Comparison of ENCODE assay signal across 27 cellular contexts in genomic region chr9:21491742-21492141, GRCh38. TPM values are rescaled to one million over a fixed set of nuclear protein-coding genes. Genes with fewer than 3 reads are reported as not detected.
DNase-seq lines count a peak whose midpoint lies in the region; ATAC-seq, FAIRE-seq and TF ChIP-seq lines count a peak whose summit lies in the region.
"Had no signal": no experiment of that assay in that cellular context is flagged by ENCODE, and none has a peak within 500 bp of the region (broad histone marks: within the 10 kb centered on the region; RNA-seq: fewer than 3 reads in every experiment).

No MANE protein-coding gene starts in this region.

- H3K4me2 ChIP-seq in Loucy (ENCODE audit: low read depth, low read length, poor library complexity, severe bottlenecking) (no peak overlapping the region), endothelial cell of umbilical vein (ENCODE audit: insufficient read depth, low read length) (no peak overlapping the region)
- H3K4me2 ChIP-seq: BLaER1 had no signal

- BruUV-seq in endothelial cell of umbilical vein (replicated peaks; lab: Mats Ljungman, UMichigan): no TSS peak

- H3K79me2 ChIP-seq in Loucy (ENCODE audit: insufficient read depth, low read length): no peaks in the 10 kb centered on the region
- H3K79me2 ChIP-seq in endothelial cell of umbilical vein (ENCODE audit: control insufficient read depth, insufficient read depth, low read length): peaks cover 5% of the 10 kb centered on the region

- no peaks in the 10 kb centered on the region for H3K9me3 Mint-ChIP-seq in osteocyte (ENCODE audit: unreplicated experiment)
- H3K9me3 Mint-ChIP-seq: stimulated activated naive CD8-positive, alpha-beta T cell treated with anti-CD3 and anti-CD28 coated beads, Interleukin-15, amount 100 ng/mL, for 72 hours; WTC11 had no signal

- H3K27ac ChIP-seq in endothelial cell of umbilical vein (ENCODE audit: insufficient read depth, low read depth, low read length): no peak overlapping the region
- H3K27ac ChIP-seq in esophagus squamous epithelium: no peak overlapping the region
- H3K27ac ChIP-seq in gastroesophageal sphincter: no peak overlapping the region
- H3K27ac ChIP-seq: adrenal gland, BLaER1, heart right ventricle, left ventricle myocardium inferior, tibial nerve had no signal

- intact Hi-C loops in endothelial cell of umbilical vein (cut with micrococcal nuclease): loop anchor here (1.0 to 5.0 kb wide), 2 partner anchors 66 to 298 kb away; no protein-coding TSS in a partner anchor
- intact Hi-C loops in esophagus squamous epithelium (cut with DNase I): no loop called here

- H3K9ac ChIP-seq in Loucy (ENCODE audit: low read depth, low read length, poor library complexity, severe bottlenecking) (no peak overlapping the region), endothelial cell of umbilical vein (replicated peaks; ENCODE audit: extremely low read depth, insufficient read depth, low read length) (no peak overlapping the region)
- H3K9ac ChIP-seq: BLaER1 had no signal

- no peaks in the 10 kb centered on the region for H3F3A ChIP-seq in Loucy (ENCODE audit: low read depth)

- TF ChIP-seq CTCF in Loucy (conservative IDR thresholded peaks at IDR 0.05; ENCODE audit: low read length): peak; percentile 37
- no peak for TF ChIP-seq CTCF in endothelial cell of umbilical vein (IDR thresholded peaks at IDR 0.05; ENCODE audit: extremely low read depth in 1 of 2, insufficient read depth in 1 of 2, low read depth in 1 of 2, low read length in 2 of 2)
- TF ChIP-seq CTCF in osteocyte (IDR thresholded peaks at IDR 0.05): peak; percentile 58
- peak in 1 of 6 experiments; percentile 25 for TF ChIP-seq CTCF in esophagus squamous epithelium (IDR thresholded peaks at IDR 0.05)
- no peak for TF ChIP-seq CTCF in gastroesophageal sphincter (IDR thresholded peaks at IDR 0.05)

- DNase-seq in GM03348 (ENCODE audit: low spot score) (peak; percentile 22), endothelial cell of umbilical vein (ENCODE audit: low read depth, low spot score) (peak; percentile 21), osteocyte (ENCODE audit: extremely low spot score, unreplicated experiment) (no peak), esophagus squamous epithelium (lab: John Stamatoyannopoulos, UW) (no peak)
- DNase-seq in stimulated activated CD4-positive, alpha-beta T cell treated with anti-CD3 and anti-CD28 coated beads, Interleukin-15, amount 100 ng/mL, for 24 hours: no peak
- DNase-seq: activated CD4-positive, alpha-beta T cell treated with anti-CD3 and anti-CD28 coated beads, Interleukin-2, amount 50 U/mL, for 48 hours; activated gamma-delta T cell treated with Interleukin-2 at 50 U/mL for 16 hours; adrenal gland; heart right ventricle; left ventricle myocardium inferior; mucosa of descending colon; NCI-H1694 treated with DMSO at 0.1 percent for 48 hours; NCI-H226; NCI-H82; small intestine; stimulated activated CD4-positive, alpha-beta T cell treated with anti-CD3 and anti-CD28 coated beads, Interleukin-4, amount 100 ng/mL, for 1 hour; stimulated activated naive CD8-positive, alpha-beta T cell treated with anti-CD3 and anti-CD28 coated beads, Interleukin-15, amount 100 ng/mL, for 72 hours had no signal

- no peaks in the 10 kb centered on the region for H3K36me3 Mint-ChIP-seq in osteocyte (ENCODE audit: unreplicated experiment)
- H3K36me3 Mint-ChIP-seq: WTC11 had no signal

- H2AFZ ChIP-seq in Loucy (ENCODE audit: low read length) (no peak overlapping the region), endothelial cell of umbilical vein (ENCODE audit: low read depth, low read length) (no peak overlapping the region)

- peak; percentile 64 for FAIRE-seq in endothelial cell of umbilical vein (lab: Jason Lieb, UNC)
- FAIRE-seq: bronchial epithelial cell, small intestine had no signal

- H3K4me1 ChIP-seq in Loucy (ENCODE audit: insufficient read depth, low read length, poor library complexity, severe bottlenecking) (no peaks in the 10 kb centered on the region), endothelial cell of umbilical vein (ENCODE audit: control insufficient read depth, extremely low read depth, insufficient read depth, low read length) (no peaks in the 10 kb centered on the region), esophagus squamous epithelium (no peaks in the 10 kb centered on the region), gastroesophageal sphincter (no peaks in the 10 kb centered on the region)
- H3K4me1 ChIP-seq: adrenal gland, BLaER1, heart right ventricle, left ventricle myocardium inferior, tibial nerve had no signal

- dilution Hi-C loops in endothelial cell of umbilical vein (cut with MboI; ENCODE audit: extremely low pct_ligation_motif_present, low sequenced_read_pairs): no loop called here

- no peak for ATAC-seq in gastroesophageal sphincter
- ATAC-seq: heart right ventricle; mucosa of descending colon; stimulated activated naive CD8-positive, alpha-beta T cell treated with anti-CD3 and anti-CD28 coated beads, Interleukin-15, amount 100 ng/mL, for 72 hours; WTC11 had no signal

- H3K27ac Mint-ChIP-seq in osteocyte (ENCODE audit: unreplicated experiment): no peak overlapping the region
- H3K27ac Mint-ChIP-seq: stimulated activated naive CD8-positive, alpha-beta T cell treated with anti-CD3 and anti-CD28 coated beads, Interleukin-15, amount 100 ng/mL, for 72 hours; WTC11 had no signal

- no peaks in the 10 kb centered on the region for H3K9me1 ChIP-seq in endothelial cell of umbilical vein (replicated peaks; ENCODE audit: control insufficient read depth, extremely low read depth, insufficient read depth, low read length)

- WGBS in esophagus squamous epithelium, 2 donors: 25 to 35% methylated on average over 1 of the region's 1 CpG
- 42 to 100% methylated on average over 1 of the region's 1 CpG for whole genome bisulfite sequencing in gastroesophageal sphincter (ENCODE audit: low coverage in 1 of 2), 2 donors

- POLR2A ChIA-PET in endothelial cell of umbilical vein (lab: Charles Lee): no interaction called here

- no peaks in the 10 kb centered on the region for H3K9me2 ChIP-seq in Loucy (replicated peaks; ENCODE audit: low read depth, low read length)

- no peaks in the 10 kb centered on the region for H4K20me1 ChIP-seq in Loucy (ENCODE audit: insufficient read depth, low read length, poor library complexity, severe bottlenecking)
- H4K20me1 ChIP-seq in endothelial cell of umbilical vein (replicated peaks; ENCODE audit: control insufficient read depth, extremely low read depth, insufficient read depth, low read length): no peaks in the 10 kb centered on the region
- H4K20me1 ChIP-seq: BLaER1 had no signal

- H3K4me3 ChIP-seq in Loucy (ENCODE audit: low read length, poor library complexity, severe bottlenecking): no peak overlapping the region
- no peak overlapping the region for H3K4me3 ChIP-seq in endothelial cell of umbilical vein (replicated peaks in 1 of 3; ENCODE audit: insufficient read depth in 1 of 3, low read depth in 1 of 3, low read length in 3 of 3)
- no peak overlapping the region for H3K4me3 ChIP-seq in esophagus squamous epithelium
- H3K4me3 ChIP-seq in gastroesophageal sphincter: no peak overlapping the region
- H3K4me3 ChIP-seq: adrenal gland, BLaER1, heart right ventricle, left ventricle myocardium inferior, mucosa of descending colon, tibial nerve had no signal

- CTCF ChIA-PET in endothelial cell of umbilical vein (lab: Charles Lee): interaction anchor here (1.0 to 1.8 kb wide), 4 partner anchors 26 to 299 kb away, joined by 4 to 5 read pairs (median 5); no protein-coding TSS in a partner anchor

- H3K4me1 Mint-ChIP-seq in osteocyte (ENCODE audit: unreplicated experiment): no peaks in the 10 kb centered on the region
- H3K4me1 Mint-ChIP-seq: stimulated activated naive CD8-positive, alpha-beta T cell treated with anti-CD3 and anti-CD28 coated beads, Interleukin-15, amount 100 ng/mL, for 72 hours had no signal

- H3K4me3 Mint-ChIP-seq in osteocyte (ENCODE audit: unreplicated experiment): no peak overlapping the region
- H3K4me3 Mint-ChIP-seq: stimulated activated naive CD8-positive, alpha-beta T cell treated with anti-CD3 and anti-CD28 coated beads, Interleukin-15, amount 100 ng/mL, for 72 hours; WTC11 had no signal

- no peaks in the 10 kb centered on the region for H3K27me3 ChIP-seq in Loucy (ENCODE audit: insufficient read depth, low read length, poor library complexity, severe bottlenecking)
- H3K27me3 ChIP-seq in endothelial cell of umbilical vein (ENCODE audit: control insufficient read depth in 2 of 2, insufficient read depth in 2 of 2, low read length in 2 of 2): no peaks in the 10 kb centered on the region
- H3K27me3 ChIP-seq in esophagus squamous epithelium: no peaks in the 10 kb centered on the region
- peaks cover 3% of the 10 kb centered on the region for H3K27me3 ChIP-seq in gastroesophageal sphincter
- H3K27me3 ChIP-seq: adrenal gland, BLaER1, tibial nerve had no signal

- H3K36me3 ChIP-seq in Loucy (ENCODE audit: insufficient read depth, low read length): no peaks in the 10 kb centered on the region
- no peaks in the 10 kb centered on the region for H3K36me3 ChIP-seq in endothelial cell of umbilical vein (ENCODE audit: control insufficient read depth in 2 of 2, extremely low read depth in 1 of 2, insufficient read depth in 2 of 2, low read length in 2 of 2)
- no peaks in the 10 kb centered on the region for H3K36me3 ChIP-seq in esophagus squamous epithelium
- no peaks in the 10 kb centered on the region for H3K36me3 ChIP-seq in gastroesophageal sphincter
- H3K36me3 ChIP-seq: adrenal gland, BLaER1, heart right ventricle, left ventricle myocardium inferior, tibial nerve had no signal

- H3K9me3 ChIP-seq in Loucy (ENCODE audit: insufficient read depth, low read depth, low read length) (no peaks in the 10 kb centered on the region), endothelial cell of umbilical vein (replicated peaks; ENCODE audit: control insufficient read depth, insufficient read depth, low read length) (no peaks in the 10 kb centered on the region), esophagus squamous epithelium (no peaks in the 10 kb centered on the region), gastroesophageal sphincter (no peaks in the 10 kb centered on the region)
- H3K9me3 ChIP-seq: adrenal gland, BLaER1, heart right ventricle, left ventricle myocardium inferior, mucosa of descending colon, tibial nerve had no signal

- TF ChIP-seq EP300 in gastroesophageal sphincter (IDR thresholded peaks at IDR 0.05): no peak

- peaks cover 5% of the 10 kb centered on the region for H3K27me3 Mint-ChIP-seq in osteocyte (ENCODE audit: unreplicated experiment)
- H3K27me3 Mint-ChIP-seq: stimulated activated naive CD8-positive, alpha-beta T cell treated with anti-CD3 and anti-CD28 coated beads, Interleukin-15, amount 100 ng/mL, for 72 hours had no signal

- TF ChIP-seq POLR2A in endothelial cell of umbilical vein (IDR thresholded peaks at IDR 0.05; ENCODE audit: low read depth, low read length): no peak
- no peak for TF ChIP-seq POLR2A in esophagus squamous epithelium (IDR thresholded peaks at IDR 0.05)
- no peak for TF ChIP-seq POLR2A in gastroesophageal sphincter (IDR thresholded peaks at IDR 0.05)

RNA-seq across cellular contexts. Expression of gene IFNE, which starts 9.6 kb away (rescaled TPM):
- total RNA-seq in endothelial cell of umbilical vein (1.4 and 1.8 TPM in 2 replicates), osteocyte (not detected in 2 replicates), esophagus squamous epithelium (1 to 10 TPM in 2 of 4 donors, under 1 TPM in 1, not detected in 1; 0.91 to 3.4 (median 2.4) TPM), gastroesophageal sphincter (not detected)
- polyA plus RNA-seq in endothelial cell of umbilical vein: 0.11 and 0.22 TPM in 2 replicates
- 0.08 and 0.11 TPM in 2 replicates for polyA plus RNA-seq in endothelial cell of umbilical vein (2011; cell fraction: cytosol; rRNA removed)
- polyA plus RNA-seq in endothelial cell of umbilical vein (2011; cell fraction: nucleus; rRNA removed): 3.6 and 4.7 TPM in 2 replicates
- polyA plus RNA-seq in endothelial cell of umbilical vein (2012): 0.91 and 1.5 TPM in 2 replicates
- polyA minus RNA-seq in endothelial cell of umbilical vein: 0.57 and 0.90 TPM in 2 replicates
- not detected for polyA minus RNA-seq in endothelial cell of umbilical vein (2011; cell fraction: cytosol; rRNA and poly(A)+ RNA removed)
- polyA minus RNA-seq in endothelial cell of umbilical vein (2011; cell fraction: nucleus; rRNA and poly(A)+ RNA removed): 1.3 and 3.9 TPM in 2 replicates
- total RNA-seq: adrenal gland; dermis microvascular lymphatic vessel endothelial cell; heart right ventricle; left ventricle myocardium inferior; mucosa of descending colon; SK-MEL-5; T-helper 2 cell treated with Interferon-gamma antibody and Interleukin-4, amounts not matched to agents 100 ng/mL and 5 ng/mL, for 36 hours; tibial nerve had no signal
- polyA plus RNA-seq: adrenal gland, heart right ventricle had no signal

RNA-seq across cellular contexts. Expression of gene IFNA1, which starts 51.5 kb away (rescaled TPM):
- not detected in 2 replicates for total RNA-seq in endothelial cell of umbilical vein
- not detected in 2 replicates for polyA plus RNA-seq in endothelial cell of umbilical vein
- not detected in 2 replicates for polyA plus RNA-seq in endothelial cell of umbilical vein (2011; cell fraction: cytosol; rRNA removed)
- polyA plus RNA-seq in endothelial cell of umbilical vein (2011; cell fraction: nucleus; rRNA removed): not detected in 2 replicates
- not detected in 2 replicates for polyA plus RNA-seq in endothelial cell of umbilical vein (2012)
- polyA minus RNA-seq in endothelial cell of umbilical vein: not detected in 2 replicates
- not detected for polyA minus RNA-seq in endothelial cell of umbilical vein (2011; cell fraction: cytosol; rRNA and poly(A)+ RNA removed)
- polyA minus RNA-seq in endothelial cell of umbilical vein (2011; cell fraction: nucleus; rRNA and poly(A)+ RNA removed): not detected in 2 replicates
- total RNA-seq in osteocyte: not detected in 2 replicates
- total RNA-seq in esophagus squamous epithelium: not detected
- total RNA-seq in gastroesophageal sphincter: not detected
- total RNA-seq: adrenal gland; bronchial epithelial cell; dermis microvascular lymphatic vessel endothelial cell; heart right ventricle; left ventricle myocardium inferior; mucosa of descending colon; SK-MEL-5; T-helper 2 cell treated with Interferon-gamma antibody and Interleukin-4, amounts not matched to agents 100 ng/mL and 5 ng/mL, for 36 hours; tibial nerve; WTC11 had no signal
- polyA plus RNA-seq: adrenal gland, esophagus, heart right ventricle, small intestine had no signal

Comparison
In these comparisons a context has a peak if more than half of its experiments do, and no peak if none do; other contexts are left out.
1. DNase-seq: peak in GM03348 (single experiment) and endothelial cell of umbilical vein (single experiment); none in osteocyte (single experiment), esophagus squamous epithelium (single experiment) and stimulated activated CD4-positive, alpha-beta T cell treated with anti-CD3 and anti-CD28 coated beads, Interleukin-15, amount 100 ng/mL, for 24 hours (single experiment).
2. CTCF ChIP-seq: peak in Loucy (single experiment) and osteocyte (single experiment); none in endothelial cell of umbilical vein (0 of 2) and gastroesophageal sphincter (0 of 4).